1 cellular context compared by ENCODE assay signal in the genomic region with DNA sequence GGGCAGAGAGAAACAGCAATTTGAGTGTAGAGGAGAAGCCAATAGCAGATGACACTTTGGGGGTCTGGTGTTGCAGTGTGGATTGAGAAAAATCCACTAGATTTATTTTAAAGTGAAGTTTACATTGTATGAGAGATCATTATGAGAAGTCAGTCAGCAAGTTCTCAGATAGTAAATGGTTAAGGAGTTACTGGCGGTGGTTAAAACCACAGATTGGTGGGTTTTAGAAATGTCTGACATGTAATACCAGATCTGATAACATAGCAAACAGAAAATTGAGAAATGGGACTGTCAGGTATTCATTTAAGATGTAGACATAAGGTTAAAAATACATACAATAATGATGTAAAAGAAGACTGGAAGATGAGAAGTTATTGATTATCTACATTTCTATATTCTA.
A peak's percentile ranks its signal among the peaks of the same experiment; 100 is the strongest.
TF ChIP-seq lines count a peak whose summit lies in the region.

No MANE protein-coding gene starts in this region.

TF ChIP-seq in GM12878, 131 proteins besides CTCF, POLR2A, EP300 and RAD21:
- TF ChIP-seq SUZ12 (IDR thresholded peaks at IDR 0.05; ENCODE audit: unreplicated experiment), result no peak
- TF ChIP-seq TCF7 (IDR thresholded peaks at IDR 0.05; ENCODE audit: borderline replicate concordance), result no peak
- TF ChIP-seq STAT1 (conservative IDR thresholded peaks at IDR 0.05), result no peak
- no peak for TF ChIP-seq KDM1A (IDR thresholded peaks at IDR 0.05; ENCODE audit: borderline replicate concordance)
- no peak for TF ChIP-seq SP1 (IDR thresholded peaks at IDR 0.05; ENCODE audit: low read depth, low read length)
- no peak for TF ChIP-seq SUPT20H (IDR thresholded peaks at IDR 0.05; ENCODE audit: borderline replicate concordance, control insufficient read depth, low read depth, low read length)
- no peak for TF ChIP-seq RBBP5 (conservative IDR thresholded peaks at IDR 0.05)
- no peak for TF ChIP-seq CBX5 (IDR thresholded peaks at IDR 0.05; ENCODE audit: low read depth)
- no peak for TF ChIP-seq TCF3 (IDR thresholded peaks at IDR 0.05; ENCODE audit: borderline replicate concordance, insufficient read depth, low read depth, low read length)
- TF ChIP-seq ATF7 (IDR thresholded peaks at IDR 0.05; ENCODE audit: low read depth), result no peak
- peak; percentile 19; the same call in 1 of the 2 replicates for TF ChIP-seq PKNOX1 (IDR thresholded peaks at IDR 0.05)
- TF ChIP-seq CUX1 (IDR thresholded peaks at IDR 0.05; ENCODE audit: insufficient replicate concordance, low read depth, low read length), result peak; percentile 15
- TF ChIP-seq, protein P1, sequence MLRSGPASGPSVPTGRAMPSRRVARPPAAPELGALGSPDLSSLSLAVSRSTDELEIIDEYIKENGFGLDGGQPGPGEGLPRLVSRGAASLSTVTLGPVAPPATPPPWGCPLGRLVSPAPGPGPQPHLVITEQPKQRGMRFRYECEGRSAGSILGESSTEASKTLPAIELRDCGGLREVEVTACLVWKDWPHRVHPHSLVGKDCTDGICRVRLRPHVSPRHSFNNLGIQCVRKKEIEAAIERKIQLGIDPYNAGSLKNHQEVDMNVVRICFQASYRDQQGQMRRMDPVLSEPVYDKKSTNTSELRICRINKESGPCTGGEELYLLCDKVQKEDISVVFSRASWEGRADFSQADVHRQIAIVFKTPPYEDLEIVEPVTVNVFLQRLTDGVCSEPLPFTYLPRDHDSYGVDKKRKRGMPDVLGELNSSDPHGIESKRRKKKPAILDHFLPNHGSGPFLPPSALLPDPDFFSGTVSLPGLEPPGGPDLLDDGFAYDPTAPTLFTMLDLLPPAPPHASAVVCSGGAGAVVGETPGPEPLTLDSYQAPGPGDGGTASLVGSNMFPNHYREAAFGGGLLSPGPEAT (IDR thresholded peaks at IDR 0.05; ENCODE audit: low read depth), result no peak
- TF ChIP-seq CBX3 (IDR thresholded peaks at IDR 0.05; ENCODE audit: borderline replicate concordance, low read depth), result no peak
- no peak for TF ChIP-seq CREM (IDR thresholded peaks at IDR 0.05; ENCODE audit: low read depth)
- no peak for TF ChIP-seq BRCA1 (IDR thresholded peaks at IDR 0.05; ENCODE audit: low read depth, low read length)
- TF ChIP-seq RUNX3 (IDR thresholded peaks at IDR 0.05; ENCODE audit: low read length), result peak; percentile 73
- no peak for TF ChIP-seq MYC (IDR thresholded peaks at IDR 0.05; ENCODE audit: insufficient read depth, insufficient read length, insufficient replicate concordance, low read length, severe bottlenecking)
TF ChIP-seq in GM12878: peak in this region for 3.
